In the genomic region with DNA sequence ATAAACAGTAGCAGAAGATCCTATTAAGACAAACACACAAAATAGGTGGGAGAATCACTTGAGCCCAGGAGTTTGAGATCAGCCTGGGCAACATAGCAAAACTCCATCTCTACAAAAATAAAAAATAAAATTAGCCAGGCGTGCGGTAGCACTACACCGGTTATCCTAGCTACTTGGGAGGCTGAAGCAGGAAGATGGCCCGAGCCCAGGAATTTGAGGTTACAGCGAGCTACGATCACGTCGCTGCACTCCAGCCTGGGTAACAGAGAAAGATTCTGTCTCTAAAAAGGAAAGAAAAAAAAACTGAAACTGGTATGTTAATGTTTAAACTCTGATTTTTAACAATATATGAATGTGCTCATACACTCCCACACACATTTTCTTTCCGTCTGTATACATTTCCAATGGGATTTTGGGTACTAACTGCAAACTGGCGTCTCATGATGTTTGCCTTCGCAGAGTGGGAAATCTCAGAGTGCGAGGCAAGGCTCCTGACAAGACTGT, we compare ENCODE assay signal across 28 cellular contexts.
"Had no signal": no experiment of that assay in that cellular context is flagged by ENCODE, and none has a peak within 500 bp of the region (broad histone marks: within the 10 kb centered on the region; RNA-seq: fewer than 3 reads in every experiment).

No MANE protein-coding gene starts in this region.

- H3K9me3 Mint-ChIP-seq: activated B cell treated with CpG ODN at 0.5 μM for 24 hours; activated CD8-positive, alpha-beta T cell treated with anti-CD3 and anti-CD28 coated beads for 36 hours; activated naive CD4-positive, alpha-beta T cell treated with anti-CD3 and anti-CD28 coated beads, Interleukin-2, amount 50 U/mL, for 24 hours; activated naive CD8-positive, alpha-beta T cell treated with anti-CD3 and anti-CD28 coated beads, Interleukin-2, amount 50 U/mL, for 24 hours; activated T-cell treated with anti-CD3 and anti-CD28 coated beads, Interleukin-2, amount 50 U/mL, for 4 hours; activated T-helper 17 cell treated with anti-CD3 and anti-CD28 coated beads, Interleukin-2, amount 50 U/mL, for 72 hours; central memory CD8-positive, alpha-beta T cell; dendritic cell treated with granulocyte-macrophage colony-stimulating factor and Interleukin-4, amounts not matched to agents 40 ng/mL and 50 ng/mL, for 4 days; naive thymus-derived CD8-positive, alpha-beta T cell; neural crest cell; stimulated activated naive B cell treated with anti-CD40 and anti-IgM and Interleukin-4, amounts not matched to agents 10 μg/mL and 1 μg/mL and 100 μg/mL, for 72 hours had no signal

- DNase-seq: activated B cell treated with CpG ODN at 0.5 μM for 24 hours; activated CD4-positive, alpha-beta T cell treated with anti-CD3 and anti-CD28 coated beads, Interleukin-2, amount 50 U/mL, for 1 hour; activated CD8-positive, alpha-beta T cell treated with anti-CD3 and anti-CD28 coated beads for 36 hours; activated gamma-delta T cell treated with Interleukin-2 at 50 U/mL for 16 hours; activated naive CD8-positive, alpha-beta T cell treated with anti-CD3 and anti-CD28 coated beads, Interleukin-2, amount 50 U/mL, for 24 hours; activated T-cell treated with anti-CD3 and anti-CD28 coated beads, Interleukin-2, amount 50 U/mL, for 4 hours; esophagus squamous epithelium; foreskin melanocyte; kidney glomerular epithelial cell; left lung; lower lobe of right lung; mesenchymal stem cell; naive thymus-derived CD8-positive, alpha-beta T cell; occipital lobe; stimulated activated CD4-positive, alpha-beta T cell treated with anti-CD3 and anti-CD28 coated beads, Interleukin-15, amount 100 ng/mL, for 24 hours; stimulated activated CD4-positive, alpha-beta T cell treated with anti-CD3 and anti-CD28 coated beads, Interleukin-2, amount 100 ng/mL, for 24 hours; stimulated activated naive B cell treated with anti-CD40 and anti-IgM and Interleukin-4, amounts not matched to agents 10 μg/mL and 1 μg/mL and 100 μg/mL, for 72 hours; stomach; tibial artery; upper lobe of right lung had no signal

- H3K4me1 Mint-ChIP-seq: activated B cell treated with CpG ODN at 0.5 μM for 24 hours; naive thymus-derived CD8-positive, alpha-beta T cell; neural crest cell; stimulated activated naive B cell treated with anti-CD40 and anti-IgM and Interleukin-4, amounts not matched to agents 10 μg/mL and 1 μg/mL and 100 μg/mL, for 72 hours had no signal

- ATAC-seq: activated CD8-positive, alpha-beta T cell treated with anti-CD3 and anti-CD28 coated beads for 36 hours; activated naive CD8-positive, alpha-beta T cell treated with anti-CD3 and anti-CD28 coated beads, Interleukin-2, amount 50 U/mL, for 24 hours; activated T-cell treated with anti-CD3 and anti-CD28 coated beads, Interleukin-2, amount 50 U/mL, for 4 hours; activated T-helper 17 cell treated with anti-CD3 and anti-CD28 coated beads, Interleukin-2, amount 50 U/mL, for 72 hours; left lung; lower lobe of right lung; naive thymus-derived CD8-positive, alpha-beta T cell; stimulated activated naive B cell treated with anti-CD40 and anti-IgM and Interleukin-4, amounts not matched to agents 10 μg/mL and 1 μg/mL and 100 μg/mL, for 72 hours; upper lobe of right lung had no signal

- H3K4me1 ChIP-seq: esophagus squamous epithelium, left lung, lower lobe of right lung, right atrium auricular region, stomach, tibial artery, upper lobe of right lung had no signal

- H3K4me3 ChIP-seq: esophagus squamous epithelium, left lung, lower lobe of right lung, right atrium auricular region, stomach, tibial artery, upper lobe of right lung had no signal

- H3K27me3 ChIP-seq: esophagus squamous epithelium, left lung, right atrium auricular region, stomach, tibial artery, upper lobe of right lung had no signal

- FAIRE-seq: bronchial epithelial cell had no signal

- H3K4me3 Mint-ChIP-seq: activated B cell treated with CpG ODN at 0.5 μM for 24 hours; activated CD8-positive, alpha-beta T cell treated with anti-CD3 and anti-CD28 coated beads for 36 hours; activated naive CD4-positive, alpha-beta T cell treated with anti-CD3 and anti-CD28 coated beads, Interleukin-2, amount 50 U/mL, for 24 hours; activated naive CD8-positive, alpha-beta T cell treated with anti-CD3 and anti-CD28 coated beads, Interleukin-2, amount 50 U/mL, for 24 hours; activated T-cell treated with anti-CD3 and anti-CD28 coated beads, Interleukin-2, amount 50 U/mL, for 4 hours; activated T-helper 17 cell treated with anti-CD3 and anti-CD28 coated beads, Interleukin-2, amount 50 U/mL, for 72 hours; central memory CD8-positive, alpha-beta T cell; dendritic cell treated with granulocyte-macrophage colony-stimulating factor and Interleukin-4, amounts not matched to agents 40 ng/mL and 50 ng/mL, for 4 days; naive thymus-derived CD8-positive, alpha-beta T cell; neural crest cell; stimulated activated naive B cell treated with anti-CD40 and anti-IgM and Interleukin-4, amounts not matched to agents 10 μg/mL and 1 μg/mL and 100 μg/mL, for 72 hours; T-helper 2 cell treated with Interferon-gamma antibody and Interleukin-4, amounts not matched to agents 5 μg/mL and 100 μg/mL, for 36 hours had no signal

- H3K36me3 ChIP-seq: esophagus squamous epithelium, left lung, lower lobe of right lung, right atrium auricular region, stomach, tibial artery, upper lobe of right lung had no signal

- H3K27me3 Mint-ChIP-seq: activated naive CD4-positive, alpha-beta T cell treated with anti-CD3 and anti-CD28 coated beads, Interleukin-2, amount 50 U/mL, for 24 hours; central memory CD8-positive, alpha-beta T cell; dendritic cell treated with granulocyte-macrophage colony-stimulating factor and Interleukin-4, amounts not matched to agents 40 ng/mL and 50 ng/mL, for 4 days had no signal

- H3K27ac Mint-ChIP-seq: activated B cell treated with CpG ODN at 0.5 μM for 24 hours; activated CD8-positive, alpha-beta T cell treated with anti-CD3 and anti-CD28 coated beads for 36 hours; activated naive CD4-positive, alpha-beta T cell treated with anti-CD3 and anti-CD28 coated beads, Interleukin-2, amount 50 U/mL, for 24 hours; activated naive CD8-positive, alpha-beta T cell treated with anti-CD3 and anti-CD28 coated beads, Interleukin-2, amount 50 U/mL, for 24 hours; activated T-helper 17 cell treated with anti-CD3 and anti-CD28 coated beads, Interleukin-2, amount 50 U/mL, for 72 hours; dendritic cell treated with granulocyte-macrophage colony-stimulating factor and Interleukin-4, amounts not matched to agents 40 ng/mL and 50 ng/mL, for 4 days; naive thymus-derived CD8-positive, alpha-beta T cell; stimulated activated naive B cell treated with anti-CD40 and anti-IgM and Interleukin-4, amounts not matched to agents 10 μg/mL and 1 μg/mL and 100 μg/mL, for 72 hours; T-helper 2 cell treated with Interferon-gamma antibody and Interleukin-4, amounts not matched to agents 5 μg/mL and 100 μg/mL, for 36 hours had no signal

- H3K9me3 ChIP-seq: esophagus squamous epithelium, left lung, lower lobe of right lung, right atrium auricular region, stomach, tibial artery, upper lobe of right lung had no signal

- H3K27ac ChIP-seq: esophagus squamous epithelium, left lung, lower lobe of right lung, right atrium auricular region, stomach, tibial artery, upper lobe of right lung had no signal

- H3K36me3 Mint-ChIP-seq: activated naive CD4-positive, alpha-beta T cell treated with anti-CD3 and anti-CD28 coated beads, Interleukin-2, amount 50 U/mL, for 24 hours; naive thymus-derived CD8-positive, alpha-beta T cell; stimulated activated naive B cell treated with anti-CD40 and anti-IgM and Interleukin-4, amounts not matched to agents 10 μg/mL and 1 μg/mL and 100 μg/mL, for 72 hours had no signal
